In genomic region chr14:32259368-32260013, GRCh38 we compare ENCODE assay signal across 9 cellular contexts. TPM values are rescaled to one million over a fixed set of nuclear protein-coding genes. Genes with fewer than 3 reads are reported as not detected.
DNase-seq lines count a peak whose midpoint lies in the region; ATAC-seq, FAIRE-seq and TF ChIP-seq lines count a peak whose summit lies in the region.
"Had no signal": no experiment of that assay in that cellular context is flagged by ENCODE, and none has a peak within 500 bp of the region (broad histone marks: within the 10 kb centered on the region; RNA-seq: fewer than 3 reads in every experiment).

No MANE protein-coding gene starts in this region.

- no peak overlapping the region for H3K27ac ChIP-seq in RWPE1
- H3K27ac ChIP-seq: thoracic aorta had no signal

- ATAC-seq in HG03060 (IDR thresholded peaks at IDR 0.05; ENCODE audit: low read depth, unreplicated experiment) = peak; percentile 58

- no peak for TF ChIP-seq CTCF in RWPE1 (conservative IDR thresholded peaks at IDR 0.05; ENCODE audit: low read depth)

- CTCF ChIA-PET in RWPE1 (lab: Yijun Ruan, JAX) = interaction anchor here (0.6 to 1.2 kb wide), 3 partner anchors 141 to 301 kb away, joined by 3 to 5 read pairs (median 3); no protein-coding TSS in a partner anchor

- DNase-seq in DMS53 (lab: John Stamatoyannopoulos, UW) = peak; percentile 86
- DNase-seq in GM19238 (ENCODE audit: insufficient read length, low spot score) = peak; percentile 5
- peak; percentile 74 for DNase-seq in RWPE1 (ENCODE audit: low spot score)
- DNase-seq in hepatic stellate cell (ENCODE audit: low spot score) = peak; percentile 4
- no peak for DNase-seq in frontal cortex (ENCODE audit: low spot score in 2 of 2)
- DNase-seq in cortex of kidney (lab: John Stamatoyannopoulos, UW) = no peak
- no peak for DNase-seq in SKM-1 (lab: John Stamatoyannopoulos, UW; ENCODE audit: unreplicated experiment)

- POLR2A ChIA-PET in RWPE1 (lab: Yijun Ruan, JAX; ENCODE audit: low non-redundant PET) = no interaction called here

- no peak for FAIRE-seq in frontal cortex (lab: Jason Lieb, UNC)

RNA-seq across cellular contexts. Expression of gene RNU6-8, which starts 56.4 kb away (rescaled TPM):
- not detected for total RNA-seq in frontal cortex
- total RNA-seq: thoracic aorta had no signal

RNA-seq across cellular contexts. Expression of gene RNU6-7, which starts 57.6 kb away (rescaled TPM):
- total RNA-seq in frontal cortex = not detected
- total RNA-seq: thoracic aorta had no signal

Comparison
In these comparisons a context has a peak if more than half of its experiments do, and no peak if none do; other contexts are left out.
1. DNase-seq: peak in DMS53 (single experiment), GM19238 (single experiment), RWPE1 (single experiment) and hepatic stellate cell (single experiment); none in frontal cortex (0 of 2), cortex of kidney (single experiment) and SKM-1 (single experiment).